In the genomic region with DNA sequence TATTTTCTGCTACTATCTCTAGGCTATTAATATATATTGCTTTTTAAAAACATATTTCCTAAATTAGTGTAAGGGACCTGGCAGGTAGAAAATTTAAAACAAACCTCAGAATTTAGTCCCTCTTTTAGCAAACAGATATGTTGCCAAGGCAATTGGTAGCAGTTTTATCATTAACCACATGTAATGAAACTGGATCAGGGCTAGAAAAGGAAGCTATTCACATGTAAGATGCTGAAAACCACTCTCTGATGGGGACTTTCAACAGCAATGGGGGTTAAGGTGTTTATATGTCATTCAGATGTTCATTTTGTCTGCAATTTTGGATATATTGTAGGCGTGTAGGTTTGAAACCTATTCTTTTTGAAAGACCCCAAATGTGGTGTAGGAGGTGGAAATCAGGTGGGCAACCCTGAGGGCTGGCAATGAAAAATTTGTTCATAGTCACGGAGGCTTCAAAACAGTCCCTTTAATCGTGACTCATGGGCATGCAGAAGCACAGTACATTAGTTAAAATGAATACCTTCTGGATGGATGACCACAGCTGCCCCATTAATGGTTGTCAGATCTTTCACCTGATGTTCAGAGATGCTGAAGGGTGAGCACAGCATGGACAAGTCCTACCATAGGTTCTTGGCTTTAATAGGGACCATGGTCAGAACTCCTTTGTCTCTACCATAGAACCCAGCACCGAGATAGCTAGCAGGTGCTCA, we compare ENCODE assay signal across 20 cellular contexts. TPM values are rescaled to one million over a fixed set of nuclear protein-coding genes. Genes with fewer than 3 reads are reported as not detected.
DNase-seq lines count a peak whose midpoint lies in the region; ATAC-seq, FAIRE-seq and TF ChIP-seq lines count a peak whose summit lies in the region.
"Had no signal": no experiment of that assay in that cellular context is flagged by ENCODE, and none has a peak within 500 bp of the region (broad histone marks: within the 10 kb centered on the region; RNA-seq: fewer than 3 reads in every experiment).

No MANE protein-coding gene starts in this region.

- peaks cover 3% of the 10 kb centered on the region; the same call in 1 of the 3 replicates for H3K9me3 ChIP-seq in GM12878 (replicated peaks; ENCODE audit: control insufficient read depth, insufficient read depth, low read length)
- no peaks in the 10 kb centered on the region for H3K9me3 ChIP-seq in T-helper 17 cell (ENCODE audit: control insufficient read depth, low read length, poor library complexity, severe bottlenecking)
- no peaks in the 10 kb centered on the region for H3K9me3 ChIP-seq in neuronal stem cell (replicated peaks in 1 of 2; ENCODE audit: control insufficient read depth in 2 of 2, insufficient read depth in 1 of 2, low read depth in 1 of 2, low read length in 2 of 2)
- no peaks in the 10 kb centered on the region for H3K9me3 ChIP-seq in Karpas-422 (ENCODE audit: low read length)
- H3K9me3 ChIP-seq: esophagus squamous epithelium, heart left ventricle, spleen had no signal

- H3K27me3 Mint-ChIP-seq in mesothelial cell of epicardium (ENCODE audit: low read depth) (no peaks in the 10 kb centered on the region), T-helper 17 cell (peaks cover 35% of the 10 kb centered on the region)

- H3K4me2 ChIP-seq in GM12878 (ENCODE audit: control insufficient read depth, insufficient read depth), result no peak overlapping the region
- H3K4me2 ChIP-seq in neuronal stem cell (ENCODE audit: insufficient read depth, low read length, poor library complexity, severe bottlenecking), result no peak overlapping the region
- no peak overlapping the region for H3K4me2 ChIP-seq in Karpas-422 (ENCODE audit: low read depth, low read length, poor library complexity, severe bottlenecking)

- BruUV-seq in GM12878 (replicated peaks; lab: Mats Ljungman, UMichigan), result no TSS peak

- RAD21 ChIA-PET in GM12878 (lab: Charles Lee; ENCODE audit: unreplicated experiment), result no interaction called here

- CTCF ChIA-PET in GM12878 (lab: Yijun Ruan, JAX), result interaction anchor here (0.9 to 1.0 kb wide), 2 partner anchors 147 to 148 kb away, joined by 3 to 4 read pairs; a partner anchor contains a TSS

- H4K8ac ChIP-seq in neuronal stem cell (ENCODE audit: low read depth, low read length), result no peak overlapping the region

- no peak overlapping the region for H2BK12ac ChIP-seq in neuronal stem cell (ENCODE audit: low read length)

- H3K4me3 ChIP-seq in GM12878 (no peak overlapping the region), neuronal stem cell (ENCODE audit: low read length in 2 of 2) (no peak overlapping the region), Karpas-422 (ENCODE audit: low read length) (no peak overlapping the region)
- H3K4me3 ChIP-seq: esophagus squamous epithelium, heart left ventricle, K562, spleen had no signal

- no peak overlapping the region for H2BK5ac ChIP-seq in neuronal stem cell (ENCODE audit: low read length)

- no peaks in the 10 kb centered on the region for H3K9me3 Mint-ChIP-seq in mesothelial cell of epicardium
- H3K9me3 Mint-ChIP-seq: dendritic cell treated with granulocyte-macrophage colony-stimulating factor and Interleukin-4, amounts not matched to agents 40 ng/mL and 50 ng/mL, for 4 days had no signal

- SMC1A ChIA-PET in GM12878 (lab: Charles Lee; ENCODE audit: uncharacterized antibody, unreplicated experiment), result no interaction called here

- H3K4me3 Mint-ChIP-seq in mesothelial cell of epicardium (no peak overlapping the region), T-helper 17 cell (no peak overlapping the region)
- H3K4me3 Mint-ChIP-seq: dendritic cell treated with granulocyte-macrophage colony-stimulating factor and Interleukin-4, amounts not matched to agents 40 ng/mL and 50 ng/mL, for 4 days; naive thymus-derived CD8-positive, alpha-beta T cell had no signal

- peak; percentile 48 for ATAC-seq in GM18867 (IDR thresholded peaks at IDR 0.05; ENCODE audit: unreplicated experiment)
- ATAC-seq in HG03097 (IDR thresholded peaks at IDR 0.05; ENCODE audit: low FRiP score, unreplicated experiment), result peak; percentile 39
- peak; percentile 34; the same call in 1 of the 3 replicates for ATAC-seq in GM12878
- no peak for ATAC-seq in T-helper 17 cell
- ATAC-seq in HG03378 (IDR thresholded peaks at IDR 0.05; ENCODE audit: unreplicated experiment), result no peak
- ATAC-seq: heart left ventricle; K562; naive thymus-derived CD8-positive, alpha-beta T cell had no signal

- no peak for DNase-seq in GM12878 (ENCODE audit: low read depth, low spot score)
- DNase-seq in mesothelial cell of epicardium (ENCODE audit: low spot score in 2 of 2, unreplicated experiment in 2 of 2), result no peak
- no peak for DNase-seq in T-helper 17 cell
- no peak for DNase-seq in neuronal stem cell (ENCODE audit: low spot score)
- no peak for DNase-seq in Karpas-422
- DNase-seq: activated CD4-positive, alpha-beta T cell treated with anti-CD3 and anti-CD28 coated beads, Interleukin-2, amount 50 U/mL, for 48 hours; activated naive CD4-positive, alpha-beta T cell treated with anti-CD3 and anti-CD28 coated beads, Interleukin-2, amount 50 U/mL, for 16 hours; activated T-cell treated with anti-CD3 and anti-CD28 coated beads, Interleukin-2, amount 50 U/mL, for 1 hour; esophagus squamous epithelium; heart left ventricle; naive thymus-derived CD8-positive, alpha-beta T cell; NCI-H1092; NCI-H748 treated with DMSO at 0.1 percent for 48 hours; spleen had no signal

- peaks cover 0 to 5% of the 10 kb centered on the region in 2 experiments; a peak in 3 of 4 replicates for H3K27me3 ChIP-seq in GM12878 (replicated peaks in 1 of 2; ENCODE audit: control insufficient read depth in 2 of 2, insufficient read depth in 2 of 2, low read length in 1 of 2)
- peaks cover 0 to 12% (median 0%) of the 10 kb centered on the region in 3 experiments for H3K27me3 ChIP-seq in neuronal stem cell (ENCODE audit: control insufficient read depth in 3 of 3, insufficient read depth in 3 of 3, low read depth in 1 of 3, low read length in 3 of 3)
- H3K27me3 ChIP-seq in Karpas-422 (ENCODE audit: low read length), result no peaks in the 10 kb centered on the region
- H3K27me3 ChIP-seq: heart left ventricle had no signal

- H3K36me3 Mint-ChIP-seq in mesothelial cell of epicardium (no peaks in the 10 kb centered on the region), T-helper 17 cell (ENCODE audit: low read depth) (no peaks in the 10 kb centered on the region)
- H3K36me3 Mint-ChIP-seq: naive thymus-derived CD8-positive, alpha-beta T cell had no signal

- H3K27ac Mint-ChIP-seq in mesothelial cell of epicardium, result peak overlapping the region; percentile 88
- H3K27ac Mint-ChIP-seq in T-helper 17 cell, result no peak overlapping the region
- H3K27ac Mint-ChIP-seq: dendritic cell treated with granulocyte-macrophage colony-stimulating factor and Interleukin-4, amounts not matched to agents 40 ng/mL and 50 ng/mL, for 4 days; naive thymus-derived CD8-positive, alpha-beta T cell had no signal

- no peak for TF ChIP-seq CTCF in GM12878 (IDR thresholded peaks at IDR 0.05 in 2 of 3, conservative IDR thresholded peaks at IDR 0.05 in 1 of 3; ENCODE audit: control insufficient read depth in 2 of 3, extremely low read depth in 1 of 3, insufficient read depth in 1 of 3, low read depth in 3 of 3, low read length in 3 of 3)
- TF ChIP-seq CTCF in mesothelial cell of epicardium (IDR thresholded peaks at IDR 0.05; ENCODE audit: unreplicated experiment), result no peak

- no peaks in the 10 kb centered on the region for H3K9me2 ChIP-seq in Karpas-422 (replicated peaks; ENCODE audit: insufficient read depth, low read length)

- TF ChIP-seq RAD21 in GM12878 (IDR thresholded peaks at IDR 0.05; ENCODE audit: insufficient read depth, low read depth, low read length), result no peak

- no peak overlapping the region for H2AFZ ChIP-seq in GM12878 (ENCODE audit: control insufficient read depth, low read depth, low read length)
- no peak overlapping the region for H2AFZ ChIP-seq in neuronal stem cell (ENCODE audit: low read length)
- H2AFZ ChIP-seq in Karpas-422 (ENCODE audit: low read length), result no peak overlapping the region

- no peaks in the 10 kb centered on the region for H4K20me1 ChIP-seq in GM12878 (ENCODE audit: control insufficient read depth, insufficient read depth)
- H4K20me1 ChIP-seq in Karpas-422 (ENCODE audit: insufficient read depth, low read depth, low read length), result no peaks in the 10 kb centered on the region

- no peak for FAIRE-seq in GM12878 (lab: Jason Lieb, UNC)
- FAIRE-seq: K562, RCC 7860 had no signal

- POLR2A ChIA-PET in GM12878 (lab: Charles Lee), result no interaction called here

- no peak overlapping the region for H3K18ac ChIP-seq in neuronal stem cell (ENCODE audit: low read length)

- H3K79me1 ChIP-seq in neuronal stem cell (ENCODE audit: low read depth, low read length), result no peaks in the 10 kb centered on the region

- H3K27ac ChIP-seq in GM12878 (ENCODE audit: control insufficient read depth, insufficient read depth) (no peak overlapping the region), neuronal stem cell (replicated peaks; ENCODE audit: low read length) (no peak overlapping the region), Karpas-422 (ENCODE audit: low read length) (no peak overlapping the region)
- H3K27ac ChIP-seq: heart left ventricle, spleen had no signal

- H3K14ac ChIP-seq in neuronal stem cell (ENCODE audit: low read length), result no peak overlapping the region

- H3K79me2 ChIP-seq in GM12878 (ENCODE audit: control insufficient read depth, insufficient read depth, low read length) (no peaks in the 10 kb centered on the region), Karpas-422 (ENCODE audit: low read length) (no peaks in the 10 kb centered on the region)

- no peak overlapping the region for H2BK15ac ChIP-seq in neuronal stem cell (ENCODE audit: low read length)

- H3K4me1 Mint-ChIP-seq in mesothelial cell of epicardium (peaks cover 49% of the 10 kb centered on the region), T-helper 17 cell (no peaks in the 10 kb centered on the region)

- intact Hi-C loops in GM12878 (cut with micrococcal nuclease; ENCODE audit: unreplicated experiment), result loop anchor here (10.0 kb wide), 1 partner anchor 228 kb away; a partner anchor contains a TSS

- no peak overlapping the region for H2BK120ac ChIP-seq in neuronal stem cell (ENCODE audit: low read depth, low read length)

- no peak for TF ChIP-seq EP300 in GM12878 (IDR thresholded peaks at IDR 0.05; ENCODE audit: borderline replicate concordance in 1 of 2, control insufficient read depth in 1 of 2, low read depth in 2 of 2, low read length in 2 of 2)

- H3K4ac ChIP-seq in neuronal stem cell (ENCODE audit: low read length), result no peak overlapping the region

- no peak overlapping the region for H3K23ac ChIP-seq in neuronal stem cell (ENCODE audit: low read depth, low read length, poor library complexity)

- 15% methylated on average over 4 of the region's 4 CpGs for WGBS in GM12878 (ENCODE audit: insufficient coverage, insufficient replicate concordance, low lambda C conversion rate, missing lambda C conversion rate)
- WGBS in neuronal stem cell (ENCODE audit: extremely low coverage in 2 of 2, insufficient read length in 2 of 2, insufficient replicate concordance in 1 of 2), 2 donors, result no CpG with 5 or more reads among the region's 4 CpGs

- in situ Hi-C loops in GM12878 (cut with MboI), result loop anchor here (25.0 kb wide), 1 partner anchor 1240 kb away; a partner anchor contains a TSS

- no peak for TF ChIP-seq POLR2A in GM12878 (IDR thresholded peaks at IDR 0.05; ENCODE audit: low read depth, low read length)

- no peak overlapping the region for H4K91ac ChIP-seq in neuronal stem cell (ENCODE audit: low read depth, low read length, poor library complexity)

- H3K4me1 ChIP-seq in GM12878 (ENCODE audit: control insufficient read depth, insufficient read depth, low read length) (peaks cover 8% of the 10 kb centered on the region; the same call in 1 of the 2 replicates), neuronal stem cell (ENCODE audit: control insufficient read depth in 2 of 2, insufficient read depth in 1 of 2, low read depth in 1 of 2, low read length in 2 of 2) (no peaks in the 10 kb centered on the region), Karpas-422 (ENCODE audit: low read length) (no peaks in the 10 kb centered on the region)

- H3K9ac ChIP-seq in GM12878 (ENCODE audit: control insufficient read depth, insufficient read depth, low read length) (no peak overlapping the region), neuronal stem cell (ENCODE audit: low read depth, low read length, poor library complexity) (no peak overlapping the region), Karpas-422 (ENCODE audit: low read length) (no peak overlapping the region)

- H2AK5ac ChIP-seq in neuronal stem cell (ENCODE audit: low read depth, low read length), result no peak overlapping the region

- H3K36me3 ChIP-seq in GM12878 (ENCODE audit: control insufficient read depth in 2 of 2, insufficient read depth in 2 of 2, low read length in 1 of 2), result no peaks in the 10 kb centered on the region
- H3K36me3 ChIP-seq in neuronal stem cell (replicated peaks in 1 of 2; ENCODE audit: control insufficient read depth in 2 of 2, insufficient read depth in 2 of 2, low read length in 2 of 2), result no peaks in the 10 kb centered on the region
- H3K36me3 ChIP-seq in Karpas-422 (ENCODE audit: insufficient read depth, low read length), result no peaks in the 10 kb centered on the region
- H3K36me3 ChIP-seq: esophagus squamous epithelium, heart left ventricle, spleen had no signal

RNA-seq across cellular contexts. Expression of a gene that starts 5.9 kb away (rescaled TPM):
- total RNA-seq in GM12878 (2013; cell fraction: nucleolus; rRNA removed), result 1.1 and 2.1 TPM in 2 replicates
- total RNA-seq in GM12878 (2014; rRNA removed), result not detected in 2 replicates
- total RNA-seq in GM12878 (2014; rRNA removed; fragmentation: Illumina TruSeq; extraction: Trizol), result not detected in 2 replicates
- 0.05 and 0.08 TPM in 2 replicates for total RNA-seq in GM12878 (2021)
- polyA plus RNA-seq in GM12878 (2011; ENCODE audit: low read depth), result 0.16 TPM
- polyA plus RNA-seq in GM12878 (2011; rRNA removed), result 4.1 and 5.6 TPM in 2 replicates
- polyA plus RNA-seq in GM12878 (2011; cell fraction: cytosol; rRNA removed), result 1.4 and 1.9 TPM in 2 replicates
- 3.8 and 4.5 TPM in 2 replicates for polyA plus RNA-seq in GM12878 (2011; cell fraction: nucleus; rRNA removed)
- 0.30 and 0.46 TPM in 2 replicates for polyA plus RNA-seq in GM12878 (2012)
- 0.09 TPM in 1 of 2 replicates, not detected in the other for polyA plus RNA-seq in GM12878 (2014; fragmentation: Illumina TruSeq; extraction: Trizol)
- polyA plus RNA-seq in GM12878 (2014; fragmentation: Nextera tagmentation; extraction: Ambion mirVana), result under 1 TPM; 0.02 to 0.13 TPM
- polyA plus RNA-seq in GM12878 (2014; rRNA removed), result not detected in 2 replicates
- polyA plus RNA-seq in GM12878 (2016; fragmentation: Nextera tagmentation; extraction: Ambion mirVana), result under 1 TPM in 1 of 2 experiments, not detected in 1; 0.05 TPM
- polyA minus RNA-seq in GM12878 (2011; rRNA and poly(A)+ RNA removed), result 1.2 and 5.9 TPM in 2 replicates
- 1.3 and 2.0 TPM in 2 replicates for polyA minus RNA-seq in GM12878 (2011; cell fraction: cytosol; rRNA and poly(A)+ RNA removed)
- 1.1 and 1.6 TPM in 2 replicates for polyA minus RNA-seq in GM12878 (2011; cell fraction: nucleus; rRNA and poly(A)+ RNA removed)
- total RNA-seq in mesothelial cell of epicardium, result 65.3 to 69.5 TPM (median 67.3 TPM) in 3 replicates
- under 1 TPM; 0.25 to 0.37 TPM for total RNA-seq in T-helper 17 cell
- 6.1 TPM for polyA plus RNA-seq in neuronal stem cell (2013, experiment 1 of 2)
- polyA plus RNA-seq in neuronal stem cell (2013, experiment 2 of 2), result 6.5 TPM
- not detected in 2 replicates for total RNA-seq in Karpas-422 (2014; rRNA removed; shearing (Covaris generic); ENCODE audit: low replicate concordance)
- total RNA-seq: naive thymus-derived CD8-positive, alpha-beta T cell had no signal
- polyA plus RNA-seq: naive thymus-derived CD8-positive, alpha-beta T cell had no signal

Comparison
In these comparisons a context has a peak if more than half of its experiments do, and no peak if none do; other contexts are left out.
1. ATAC-seq: peak in GM18867 (single experiment), HG03097 (single experiment) and GM12878 (single experiment); none in T-helper 17 cell (single experiment) and HG03378 (single experiment).
2. RNA of a gene that starts 5.9 kb away (total RNA-seq): 65.3 to 69.5 TPM in mesothelial cell of epicardium; 0.25 to 0.37 TPM in T-helper 17 cell, 0.05 to 2.1 TPM in GM12878 and not detected in Karpas-422; every median in the first group is over 10 times any median in the second.